8 cellular contexts compared by ENCODE assay signal in the genomic region with DNA sequence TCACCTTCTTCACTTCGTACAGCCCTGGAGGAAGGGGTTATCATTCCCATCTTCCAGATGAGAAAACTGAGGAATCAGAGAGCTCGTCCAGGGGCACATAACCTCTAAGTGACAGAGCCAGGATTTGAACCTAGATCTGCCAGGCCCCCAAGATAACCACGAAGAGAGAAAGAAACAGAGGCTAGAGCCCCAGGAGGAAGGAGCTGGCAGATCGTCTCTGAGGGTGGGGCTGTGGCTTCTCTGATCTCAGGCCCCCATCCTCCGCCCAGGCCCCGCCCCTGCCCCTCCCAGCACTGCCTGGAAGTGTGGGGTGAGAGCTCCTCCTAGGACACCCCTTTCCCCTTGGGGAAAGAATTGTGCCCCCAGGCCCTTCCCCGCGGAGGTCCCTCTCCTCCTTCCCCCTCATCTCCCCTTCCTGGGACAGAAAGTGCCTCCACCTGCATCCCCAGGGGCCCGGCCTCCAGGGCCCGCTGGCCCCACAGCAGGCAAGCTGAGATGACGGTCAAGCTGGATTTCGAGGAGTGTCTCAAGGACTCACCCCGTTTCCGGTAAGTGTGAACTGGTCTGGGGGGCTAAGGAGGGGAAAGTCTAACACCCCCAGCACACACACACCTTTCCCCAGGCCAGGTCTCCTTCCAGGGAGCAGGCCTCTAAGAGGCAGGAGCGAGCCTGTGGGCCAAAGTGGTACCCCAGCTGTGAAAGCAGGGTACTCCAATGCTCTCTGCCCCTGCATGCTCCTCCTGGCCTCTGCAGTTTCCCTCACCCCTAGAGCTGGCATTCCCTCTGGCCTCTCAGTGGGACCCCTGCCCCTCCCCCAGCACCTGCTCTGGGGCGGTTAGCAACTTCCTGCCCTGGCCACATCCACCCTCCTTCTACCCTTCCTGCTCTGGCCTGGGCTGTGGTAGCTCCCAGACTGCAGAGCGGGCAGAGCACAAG. TPM values are rescaled to one million over a fixed set of nuclear protein-coding genes. Genes with fewer than 3 reads are reported as not detected.
DNase-seq lines count a peak whose midpoint lies in the region; ATAC-seq lines count a peak whose summit lies in the region.

A gene with protein sequence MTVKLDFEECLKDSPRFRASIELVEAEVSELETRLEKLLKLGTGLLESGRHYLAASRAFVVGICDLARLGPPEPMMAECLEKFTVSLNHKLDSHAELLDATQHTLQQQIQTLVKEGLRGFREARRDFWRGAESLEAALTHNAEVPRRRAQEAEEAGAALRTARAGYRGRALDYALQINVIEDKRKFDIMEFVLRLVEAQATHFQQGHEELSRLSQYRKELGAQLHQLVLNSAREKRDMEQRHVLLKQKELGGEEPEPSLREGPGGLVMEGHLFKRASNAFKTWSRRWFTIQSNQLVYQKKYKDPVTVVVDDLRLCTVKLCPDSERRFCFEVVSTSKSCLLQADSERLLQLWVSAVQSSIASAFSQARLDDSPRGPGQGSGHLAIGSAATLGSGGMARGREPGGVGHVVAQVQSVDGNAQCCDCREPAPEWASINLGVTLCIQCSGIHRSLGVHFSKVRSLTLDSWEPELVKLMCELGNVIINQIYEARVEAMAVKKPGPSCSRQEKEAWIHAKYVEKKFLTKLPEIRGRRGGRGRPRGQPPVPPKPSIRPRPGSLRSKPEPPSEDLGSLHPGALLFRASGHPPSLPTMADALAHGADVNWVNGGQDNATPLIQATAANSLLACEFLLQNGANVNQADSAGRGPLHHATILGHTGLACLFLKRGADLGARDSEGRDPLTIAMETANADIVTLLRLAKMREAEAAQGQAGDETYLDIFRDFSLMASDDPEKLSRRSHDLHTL (plus strand): TSS at position 290 of the 936 bp plus-strand sequence. CDS start 206 bp downstream, at position 496.

- intact Hi-C loops in posterior cingulate gyrus (cut with DNase I), result no loop called here

- in situ Hi-C loops in HAP-1 (cut with MboI; ENCODE audit: low sequenced_read_pairs), result no loop called here

- H3K27me3 ChIP-seq in HAP-1 (ENCODE audit: low read depth), result no peaks in the 10 kb centered on the region; the same call in 1 of the 2 replicates

- H3K4me1 ChIP-seq in HAP-1, result no peaks in the 10 kb centered on the region

- H3K4me3 ChIP-seq in HAP-1, result no peak within 1 kb of the TSS

- DNase-seq in NAMALWA (ENCODE audit: low spot score), result peak; percentile 44
- DNase-seq in activated T-cell treated with anti-CD3 and anti-CD28 coated beads, Interleukin-2, amount 50 U/mL, for 1 hour, result peak; percentile 88
- DNase-seq in left lobe of liver (ENCODE audit: low spot score), result peak; percentile 50
- DNase-seq in stimulated activated CD8-positive, alpha-beta memory T cell treated with anti-CD3 and anti-CD28 coated beads, Interleukin-7, amount 100 ng/mL, for 1 hour (ENCODE audit: low read depth in 2 of 2), result peak; percentile 66 to 77
- DNase-seq in HAP-1 (ENCODE audit: low spot score in 2 of 2), result no peak
- DNase-seq in posterior cingulate gyrus, result no peak
- no peak for DNase-seq in NCI-H2171 (lab: John Stamatoyannopoulos, UW)

- ATAC-seq in GM19452 (IDR thresholded peaks at IDR 0.05; ENCODE audit: unreplicated experiment), result peak; percentile 57
- peak; percentile 26 for ATAC-seq in left lobe of liver

- no peaks in the 10 kb centered on the region for H3K9me3 ChIP-seq in HAP-1

- no peaks in the 10 kb centered on the region for H3K36me3 ChIP-seq in HAP-1 (replicated peaks)

RNA-seq across cellular contexts. Expression of the gene that starts here (rescaled TPM):
- total RNA-seq in left lobe of liver, result 3.4 TPM

Comparison
In these comparisons a context has a peak if more than half of its experiments do, and no peak if none do; other contexts are left out.
1. DNase-seq: peak in NAMALWA (single experiment), activated T-cell treated with anti-CD3 and anti-CD28 coated beads, Interleukin-2, amount 50 U/mL, for 1 hour (single experiment), left lobe of liver (single experiment) and stimulated activated CD8-positive, alpha-beta memory T cell treated with anti-CD3 and anti-CD28 coated beads, Interleukin-7, amount 100 ng/mL, for 1 hour (2 of 2); none in HAP-1 (0 of 2), posterior cingulate gyrus (0 of 10) and NCI-H2171 (single experiment).